Comparison of ENCODE assay signal across 8 cellular contexts in genomic region chr4:73311428-73311827, GRCh38. TPM values are rescaled to one million over a fixed set of nuclear protein-coding genes. Genes with fewer than 3 reads are reported as not detected.
A peak's percentile ranks its signal among the peaks of the same experiment; 100 is the strongest.
DNase-seq lines count a peak whose midpoint lies in the region; TF ChIP-seq lines count a peak whose summit lies in the region.
"Had no signal": no experiment of that assay in that cellular context is flagged by ENCODE, and none has a peak within 500 bp of the region (broad histone marks: within the 10 kb centered on the region; RNA-seq: fewer than 3 reads in every experiment).

No MANE protein-coding gene starts in this region.

- no peak overlapping the region for H3K4me3 ChIP-seq in parathyroid adenoma (ENCODE audit: low read depth, low read length)

- H3K4me3 Mint-ChIP-seq in chondrocyte (ENCODE audit: unreplicated experiment) = no peak overlapping the region
- H3K4me3 Mint-ChIP-seq: stimulated activated naive CD8-positive, alpha-beta T cell treated with anti-CD3 and anti-CD28 coated beads, Interleukin-15, Interleukin-2, amounts not matched to agents 100 ng/mL and 50 ng/mL, for 24 hours had no signal

- DNase-seq in GM10266 (ENCODE audit: extremely low spot score) (no peak), NCI-H146 treated with DMSO at 0.1 percent for 48 hours (lab: John Stamatoyannopoulos, UW; ENCODE audit: unreplicated experiment) (peak; percentile 31), chondrocyte (ENCODE audit: low spot score) (no peak), RPMI8226 (no peak)
- DNase-seq in activated naive CD4-positive, alpha-beta T cell treated with anti-CD3 and anti-CD28 coated beads, Interleukin-2, amount 50 U/mL, for 16 hours = no peak
- DNase-seq in stimulated activated CD4-positive, alpha-beta T cell treated with anti-CD3 and anti-CD28 coated beads, Interleukin-2, amount 100 ng/mL, for 24 hours = no peak

- no peaks in the 10 kb centered on the region for H3K27me3 ChIP-seq in parathyroid adenoma (ENCODE audit: control insufficient read depth, insufficient read depth, low read length)

- H3K27me3 Mint-ChIP-seq in chondrocyte (ENCODE audit: low read depth) = no peaks in the 10 kb centered on the region
- H3K27me3 Mint-ChIP-seq: stimulated activated naive CD8-positive, alpha-beta T cell treated with anti-CD3 and anti-CD28 coated beads, Interleukin-15, Interleukin-2, amounts not matched to agents 100 ng/mL and 50 ng/mL, for 24 hours had no signal

- no peaks in the 10 kb centered on the region for H3K79me2 ChIP-seq in parathyroid adenoma

- TF ChIP-seq CTCF in GM10266 (IDR thresholded peaks at IDR 0.05; ENCODE audit: control insufficient read depth, insufficient read depth, low read depth, missing control alignments) = peak; percentile 11
- TF ChIP-seq CTCF in chondrocyte (IDR thresholded peaks at IDR 0.05) = peak; percentile 90
- TF ChIP-seq CTCF in parathyroid adenoma (IDR thresholded peaks at IDR 0.05) = peak; percentile 27

- H3K36me3 Mint-ChIP-seq in chondrocyte (ENCODE audit: low read depth) = no peaks in the 10 kb centered on the region

- H3K4me1 ChIP-seq in parathyroid adenoma = no peaks in the 10 kb centered on the region

- peak overlapping the region; percentile 0 for H3K27ac Mint-ChIP-seq in chondrocyte (ENCODE audit: unreplicated experiment)
- H3K27ac Mint-ChIP-seq: stimulated activated naive CD8-positive, alpha-beta T cell treated with anti-CD3 and anti-CD28 coated beads, Interleukin-15, Interleukin-2, amounts not matched to agents 100 ng/mL and 50 ng/mL, for 24 hours had no signal

- H3K9ac ChIP-seq in parathyroid adenoma = no peak overlapping the region

- H3K27ac ChIP-seq in parathyroid adenoma = no peak overlapping the region

- no peak overlapping the region for H3K4me2 ChIP-seq in parathyroid adenoma (ENCODE audit: low read length)

- H3K9me3 Mint-ChIP-seq in chondrocyte (ENCODE audit: low read depth) = no peaks in the 10 kb centered on the region
- H3K9me3 Mint-ChIP-seq: stimulated activated naive CD8-positive, alpha-beta T cell treated with anti-CD3 and anti-CD28 coated beads, Interleukin-15, Interleukin-2, amounts not matched to agents 100 ng/mL and 50 ng/mL, for 24 hours had no signal

- peaks cover 27% of the 10 kb centered on the region for H3K4me1 Mint-ChIP-seq in chondrocyte (ENCODE audit: low read depth)

- no peak overlapping the region for H2AFZ ChIP-seq in parathyroid adenoma

- no peaks in the 10 kb centered on the region for H3K9me3 ChIP-seq in parathyroid adenoma (ENCODE audit: control insufficient read depth, low read length)

- no peaks in the 10 kb centered on the region for H3K36me3 ChIP-seq in parathyroid adenoma (ENCODE audit: control insufficient read depth, insufficient read depth, low read length)

RNA-seq across cellular contexts. Expression of gene ANKRD17, which starts 52.8 kb away (rescaled TPM):
- 55.1 to 72.5 TPM (median 56.4 TPM) in 3 replicates for total RNA-seq in chondrocyte

Comparison
In these comparisons a context has a peak if more than half of its experiments do, and no peak if none do; other contexts are left out.
1. CTCF ChIP-seq: peak in every context shown above with its lines; median percentile 90 in chondrocyte; 27 in parathyroid adenoma; 11 in GM10266.